8 cellular contexts compared by ENCODE assay signal in genomic region chrX:124098089-124098488, GRCh38.
DNase-seq lines count a peak whose midpoint lies in the region; ATAC-seq and TF ChIP-seq lines count a peak whose summit lies in the region.

No MANE protein-coding gene starts in this region.

- TF ChIP-seq RAD21 in neural cell (conservative IDR thresholded peaks at IDR 0.05): peak; percentile 67

- H3K36me3 ChIP-seq in A673 (ENCODE audit: insufficient read depth, low read length, poor library complexity, severe bottlenecking) (peaks cover 5% of the 10 kb centered on the region), GM06990 (ENCODE audit: control insufficient read depth, insufficient read depth, low read length) (no peaks in the 10 kb centered on the region), colonic mucosa (no peaks in the 10 kb centered on the region), neural cell (ENCODE audit: insufficient read depth, low read length) (no peaks in the 10 kb centered on the region)

- BruUV-seq in A673 (replicated peaks; lab: Mats Ljungman, UMichigan): no TSS peak

- ATAC-seq in HG02571 (IDR thresholded peaks at IDR 0.05; ENCODE audit: unreplicated experiment): no peak

- H3K27me3 ChIP-seq in A673 (replicated peaks; ENCODE audit: insufficient read depth, low read depth, low read length, poor library complexity) (no peaks in the 10 kb centered on the region), GM06990 (replicated peaks; ENCODE audit: control insufficient read depth, insufficient read depth, low read length) (no peaks in the 10 kb centered on the region), colonic mucosa (no peaks in the 10 kb centered on the region), neural cell (ENCODE audit: insufficient read depth, low read depth, low read length) (no peaks in the 10 kb centered on the region)

- H3K9ac ChIP-seq in colonic mucosa (ENCODE audit: low read depth in 2 of 2, low read length in 2 of 2) (no peak overlapping the region), neural cell (ENCODE audit: low read length) (no peak overlapping the region)

- no peaks in the 10 kb centered on the region for H3F3A ChIP-seq in neural cell (ENCODE audit: insufficient read depth, low read length, poor library complexity, severe bottlenecking)

- H3K9me2 ChIP-seq in neural cell (ENCODE audit: insufficient read depth, low read length): no peaks in the 10 kb centered on the region

- H3K79me2 ChIP-seq in neural cell (replicated peaks; ENCODE audit: insufficient read depth, low read length): no peaks in the 10 kb centered on the region

- H4K20me1 ChIP-seq in neural cell (ENCODE audit: insufficient read depth): no peaks in the 10 kb centered on the region

- no peak overlapping the region for H3K4me2 ChIP-seq in neural cell (ENCODE audit: low read length)

- peak; percentile 55 for DNase-seq in A673 (ENCODE audit: low spot score)
- DNase-seq in GM06990 (ENCODE audit: extremely low read depth, insufficient read length): no peak
- DNase-seq in NCI-H446 treated with DMSO at 0.1 percent for 48 hours (lab: John Stamatoyannopoulos, UW): peak; percentile 25
- DNase-seq in colonic mucosa: no peak
- DNase-seq in SHP77 treated with DMSO at 0.1 percent for 48 hours (lab: John Stamatoyannopoulos, UW): no peak
- no peak for DNase-seq in activated effector memory CD4-positive, alpha-beta T cell treated with Interleukin-2 at 50 U/mL for 16 hours

- H3K4me1 ChIP-seq in A673 (ENCODE audit: insufficient read depth, low read length, poor library complexity, severe bottlenecking): peaks cover 3% of the 10 kb centered on the region
- no peaks in the 10 kb centered on the region for H3K4me1 ChIP-seq in colonic mucosa

- no peak overlapping the region for H3K4me3 ChIP-seq in A673 (ENCODE audit: low read depth, low read length, poor library complexity, severe bottlenecking)
- H3K4me3 ChIP-seq in GM06990 (replicated peaks; ENCODE audit: low read depth, low read length): no peak overlapping the region
- no peak overlapping the region for H3K4me3 ChIP-seq in colonic mucosa
- H3K4me3 ChIP-seq in neural cell (ENCODE audit: low read length): no peak overlapping the region

- H3K9me3 ChIP-seq in A673 (ENCODE audit: low read depth, low read length, poor library complexity, severe bottlenecking): no peaks in the 10 kb centered on the region
- no peaks in the 10 kb centered on the region for H3K9me3 ChIP-seq in colonic mucosa
- H3K9me3 ChIP-seq in neural cell (ENCODE audit: low read length): no peaks in the 10 kb centered on the region

- H2AFZ ChIP-seq in neural cell (ENCODE audit: low read depth, low read length): no peak overlapping the region

- TF ChIP-seq EP300 in neural cell (conservative IDR thresholded peaks at IDR 0.05; ENCODE audit: poor library complexity, severe bottlenecking): no peak

- intact Hi-C loops in A673 (cut with micrococcal nuclease; ENCODE audit: unreplicated experiment): loop anchor here (5.0 to 10.0 kb wide), 3 partner anchors 133 to 289 kb away; partner anchors contain the start of gene STAG2
- intact Hi-C loops in colonic mucosa (cut with DNase I): no loop called here

- H3K27ac ChIP-seq in A673 (ENCODE audit: low read depth, low read length, poor library complexity, severe bottlenecking): no peak overlapping the region
- no peak overlapping the region for H3K27ac ChIP-seq in colonic mucosa
- no peak overlapping the region for H3K27ac ChIP-seq in neural cell (ENCODE audit: low read length)

- CTCF ChIA-PET in A673 (lab: Charles Lee): interaction anchor here (1.0 kb wide), 2 partner anchors 120 to 130 kb away, joined by 3 to 6 read pairs; no protein-coding TSS in a partner anchor

- POLR2A ChIA-PET in A673 (lab: Charles Lee; ENCODE audit: low non-redundant PET): no interaction called here

- peak; percentile 72 for TF ChIP-seq CTCF in A673 (conservative IDR thresholded peaks at IDR 0.05; ENCODE audit: low read depth, low read length)
- TF ChIP-seq CTCF in GM06990 (IDR thresholded peaks at IDR 0.05; ENCODE audit: insufficient read depth, low read length, poor library complexity, severe bottlenecking): peak; percentile 64
- peak; percentile 52 for TF ChIP-seq CTCF in colonic mucosa (IDR thresholded peaks at IDR 0.05)
- TF ChIP-seq CTCF in neural cell (IDR thresholded peaks at IDR 0.05; ENCODE audit: poor library complexity, severe bottlenecking): peak; percentile 59

TF ChIP-seq in neural cell, 6 proteins besides CTCF, POLR2A, EP300 and RAD21:
- TF ChIP-seq SMC3 (conservative IDR thresholded peaks at IDR 0.05; ENCODE audit: poor library complexity): peak; percentile 52
- no peak for TF ChIP-seq MXI1 (conservative IDR thresholded peaks at IDR 0.05; ENCODE audit: poor library complexity, severe bottlenecking)

Comparison
In these comparisons a context has a peak if more than half of its experiments do, and no peak if none do; other contexts are left out.
1. DNase-seq: peak in A673 (single experiment) and NCI-H446 treated with DMSO at 0.1 percent for 48 hours (single experiment); none in GM06990 (single experiment), colonic mucosa (single experiment), SHP77 treated with DMSO at 0.1 percent for 48 hours (single experiment) and activated effector memory CD4-positive, alpha-beta T cell treated with Interleukin-2 at 50 U/mL for 16 hours (single experiment).
2. Peak in every context shown above with its lines, with median percentiles within 50 percentile points of each other: CTCF ChIP-seq.